Comparison of ENCODE assay signal across 1 cellular context in the genomic region with DNA sequence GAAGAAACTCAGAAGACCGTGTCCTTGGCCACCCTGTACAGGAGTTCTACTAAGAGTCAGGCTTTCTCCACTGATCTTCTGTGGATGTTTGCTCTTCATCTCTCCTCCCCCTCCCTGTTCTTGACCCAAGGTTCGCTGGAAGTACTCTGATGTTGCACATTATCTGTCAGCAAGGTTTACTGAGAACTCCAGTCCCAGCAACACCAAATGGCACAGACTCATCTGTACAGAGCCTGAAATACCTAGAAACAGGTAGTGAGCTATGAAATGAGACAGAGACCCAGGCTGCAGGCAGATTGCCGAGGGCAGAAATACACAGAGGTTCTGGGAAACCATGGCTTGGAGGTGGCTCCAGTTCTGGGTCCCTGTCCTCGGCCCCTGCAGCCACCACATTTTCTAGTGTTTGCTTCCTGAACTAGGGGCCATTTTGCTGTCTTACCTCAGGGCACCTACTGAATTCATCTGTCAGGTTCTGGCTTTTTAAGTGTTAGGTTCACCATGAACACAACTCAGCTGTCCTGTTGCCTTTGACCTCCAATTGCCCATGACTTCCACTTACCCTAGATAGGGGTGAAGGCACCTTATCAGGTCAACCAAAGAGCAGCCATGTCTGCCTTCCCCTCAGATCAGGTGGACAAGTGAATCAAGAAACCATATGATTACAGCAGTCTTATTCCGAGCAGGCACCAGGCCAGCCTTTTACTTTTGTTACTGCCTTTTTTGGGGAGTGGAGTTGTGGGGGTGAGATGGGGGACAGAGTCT.
TF ChIP-seq lines count a peak whose summit lies in the region.

No MANE protein-coding gene starts in this region.

TF ChIP-seq in K562, 482 proteins besides CTCF, POLR2A, EP300 and RAD21 (continued from another document):
- TF ChIP-seq, protein P1, sequence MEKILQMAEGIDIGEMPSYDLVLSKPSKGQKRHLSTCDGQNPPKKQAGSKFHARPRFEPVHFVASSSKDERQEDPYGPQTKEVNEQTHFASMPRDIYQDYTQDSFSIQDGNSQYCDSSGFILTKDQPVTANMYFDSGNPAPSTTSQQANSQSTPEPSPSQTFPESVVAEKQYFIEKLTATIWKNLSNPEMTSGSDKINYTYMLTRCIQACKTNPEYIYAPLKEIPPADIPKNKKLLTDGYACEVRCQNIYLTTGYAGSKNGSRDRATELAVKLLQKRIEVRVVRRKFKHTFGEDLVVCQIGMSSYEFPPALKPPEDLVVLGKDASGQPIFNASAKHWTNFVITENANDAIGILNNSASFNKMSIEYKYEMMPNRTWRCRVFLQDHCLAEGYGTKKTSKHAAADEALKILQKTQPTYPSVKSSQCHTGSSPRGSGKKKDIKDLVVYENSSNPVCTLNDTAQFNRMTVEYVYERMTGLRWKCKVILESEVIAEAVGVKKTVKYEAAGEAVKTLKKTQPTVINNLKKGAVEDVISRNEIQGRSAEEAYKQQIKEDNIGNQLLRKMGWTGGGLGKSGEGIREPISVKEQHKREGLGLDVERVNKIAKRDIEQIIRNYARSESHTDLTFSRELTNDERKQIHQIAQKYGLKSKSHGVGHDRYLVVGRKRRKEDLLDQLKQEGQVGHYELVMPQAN (IDR thresholded peaks at IDR 0.05; ENCODE audit: borderline replicate concordance) = no peak
- TF ChIP-seq ZNF41 (CRISPR knock-in tag; conservative IDR thresholded peaks at IDR 0.05) (no peak), YBX1 (IDR thresholded peaks at IDR 0.05) (no peak), ZNF175 (CRISPR knock-in tag; IDR thresholded peaks at IDR 0.05; ENCODE audit: low read depth) (peak; percentile 44; the same call in 1 of the 2 replicates), CBX1 (IDR thresholded peaks at IDR 0.05; ENCODE audit: low read depth) (no peak), ESRRB (CRISPR knock-in tag; IDR thresholded peaks at IDR 0.05; ENCODE audit: borderline replicate concordance) (no peak), PHB (CRISPR knock-in tag; IDR thresholded peaks at IDR 0.05) (no peak), EZH2 (IDR thresholded peaks at IDR 0.05; ENCODE audit: borderline replicate concordance, low read depth, low read length) (no peak), EP400 (IDR thresholded peaks at IDR 0.05) (no peak), ZNF436 (CRISPR knock-in tag; IDR thresholded peaks at IDR 0.05) (no peak), LCOR (CRISPR knock-in tag; IDR thresholded peaks at IDR 0.05) (no peak)
- TF ChIP-seq, protein P2, sequence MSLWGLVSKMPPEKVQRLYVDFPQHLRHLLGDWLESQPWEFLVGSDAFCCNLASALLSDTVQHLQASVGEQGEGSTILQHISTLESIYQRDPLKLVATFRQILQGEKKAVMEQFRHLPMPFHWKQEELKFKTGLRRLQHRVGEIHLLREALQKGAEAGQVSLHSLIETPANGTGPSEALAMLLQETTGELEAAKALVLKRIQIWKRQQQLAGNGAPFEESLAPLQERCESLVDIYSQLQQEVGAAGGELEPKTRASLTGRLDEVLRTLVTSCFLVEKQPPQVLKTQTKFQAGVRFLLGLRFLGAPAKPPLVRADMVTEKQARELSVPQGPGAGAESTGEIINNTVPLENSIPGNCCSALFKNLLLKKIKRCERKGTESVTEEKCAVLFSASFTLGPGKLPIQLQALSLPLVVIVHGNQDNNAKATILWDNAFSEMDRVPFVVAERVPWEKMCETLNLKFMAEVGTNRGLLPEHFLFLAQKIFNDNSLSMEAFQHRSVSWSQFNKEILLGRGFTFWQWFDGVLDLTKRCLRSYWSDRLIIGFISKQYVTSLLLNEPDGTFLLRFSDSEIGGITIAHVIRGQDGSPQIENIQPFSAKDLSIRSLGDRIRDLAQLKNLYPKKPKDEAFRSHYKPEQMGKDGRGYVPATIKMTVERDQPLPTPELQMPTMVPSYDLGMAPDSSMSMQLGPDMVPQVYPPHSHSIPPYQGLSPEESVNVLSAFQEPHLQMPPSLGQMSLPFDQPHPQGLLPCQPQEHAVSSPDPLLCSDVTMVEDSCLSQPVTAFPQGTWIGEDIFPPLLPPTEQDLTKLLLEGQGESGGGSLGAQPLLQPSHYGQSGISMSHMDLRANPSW (CRISPR knock-in tag; IDR thresholded peaks at IDR 0.05) = no peak
- TF ChIP-seq, protein P3, sequence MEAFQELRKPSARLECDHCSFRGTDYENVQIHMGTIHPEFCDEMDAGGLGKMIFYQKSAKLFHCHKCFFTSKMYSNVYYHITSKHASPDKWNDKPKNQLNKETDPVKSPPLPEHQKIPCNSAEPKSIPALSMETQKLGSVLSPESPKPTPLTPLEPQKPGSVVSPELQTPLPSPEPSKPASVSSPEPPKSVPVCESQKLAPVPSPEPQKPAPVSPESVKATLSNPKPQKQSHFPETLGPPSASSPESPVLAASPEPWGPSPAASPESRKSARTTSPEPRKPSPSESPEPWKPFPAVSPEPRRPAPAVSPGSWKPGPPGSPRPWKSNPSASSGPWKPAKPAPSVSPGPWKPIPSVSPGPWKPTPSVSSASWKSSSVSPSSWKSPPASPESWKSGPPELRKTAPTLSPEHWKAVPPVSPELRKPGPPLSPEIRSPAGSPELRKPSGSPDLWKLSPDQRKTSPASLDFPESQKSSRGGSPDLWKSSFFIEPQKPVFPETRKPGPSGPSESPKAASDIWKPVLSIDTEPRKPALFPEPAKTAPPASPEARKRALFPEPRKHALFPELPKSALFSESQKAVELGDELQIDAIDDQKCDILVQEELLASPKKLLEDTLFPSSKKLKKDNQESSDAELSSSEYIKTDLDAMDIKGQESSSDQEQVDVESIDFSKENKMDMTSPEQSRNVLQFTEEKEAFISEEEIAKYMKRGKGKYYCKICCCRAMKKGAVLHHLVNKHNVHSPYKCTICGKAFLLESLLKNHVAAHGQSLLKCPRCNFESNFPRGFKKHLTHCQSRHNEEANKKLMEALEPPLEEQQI (IDR thresholded peaks at IDR 0.05) = no peak
- TF ChIP-seq, protein P4, sequence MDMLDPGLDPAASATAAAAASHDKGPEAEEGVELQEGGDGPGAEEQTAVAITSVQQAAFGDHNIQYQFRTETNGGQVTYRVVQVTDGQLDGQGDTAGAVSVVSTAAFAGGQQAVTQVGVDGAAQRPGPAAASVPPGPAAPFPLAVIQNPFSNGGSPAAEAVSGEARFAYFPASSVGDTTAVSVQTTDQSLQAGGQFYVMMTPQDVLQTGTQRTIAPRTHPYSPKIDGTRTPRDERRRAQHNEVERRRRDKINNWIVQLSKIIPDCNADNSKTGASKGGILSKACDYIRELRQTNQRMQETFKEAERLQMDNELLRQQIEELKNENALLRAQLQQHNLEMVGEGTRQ (CRISPR knock-in tag; IDR thresholded peaks at IDR 0.05) = no peak
- TF ChIP-seq, protein P5, sequence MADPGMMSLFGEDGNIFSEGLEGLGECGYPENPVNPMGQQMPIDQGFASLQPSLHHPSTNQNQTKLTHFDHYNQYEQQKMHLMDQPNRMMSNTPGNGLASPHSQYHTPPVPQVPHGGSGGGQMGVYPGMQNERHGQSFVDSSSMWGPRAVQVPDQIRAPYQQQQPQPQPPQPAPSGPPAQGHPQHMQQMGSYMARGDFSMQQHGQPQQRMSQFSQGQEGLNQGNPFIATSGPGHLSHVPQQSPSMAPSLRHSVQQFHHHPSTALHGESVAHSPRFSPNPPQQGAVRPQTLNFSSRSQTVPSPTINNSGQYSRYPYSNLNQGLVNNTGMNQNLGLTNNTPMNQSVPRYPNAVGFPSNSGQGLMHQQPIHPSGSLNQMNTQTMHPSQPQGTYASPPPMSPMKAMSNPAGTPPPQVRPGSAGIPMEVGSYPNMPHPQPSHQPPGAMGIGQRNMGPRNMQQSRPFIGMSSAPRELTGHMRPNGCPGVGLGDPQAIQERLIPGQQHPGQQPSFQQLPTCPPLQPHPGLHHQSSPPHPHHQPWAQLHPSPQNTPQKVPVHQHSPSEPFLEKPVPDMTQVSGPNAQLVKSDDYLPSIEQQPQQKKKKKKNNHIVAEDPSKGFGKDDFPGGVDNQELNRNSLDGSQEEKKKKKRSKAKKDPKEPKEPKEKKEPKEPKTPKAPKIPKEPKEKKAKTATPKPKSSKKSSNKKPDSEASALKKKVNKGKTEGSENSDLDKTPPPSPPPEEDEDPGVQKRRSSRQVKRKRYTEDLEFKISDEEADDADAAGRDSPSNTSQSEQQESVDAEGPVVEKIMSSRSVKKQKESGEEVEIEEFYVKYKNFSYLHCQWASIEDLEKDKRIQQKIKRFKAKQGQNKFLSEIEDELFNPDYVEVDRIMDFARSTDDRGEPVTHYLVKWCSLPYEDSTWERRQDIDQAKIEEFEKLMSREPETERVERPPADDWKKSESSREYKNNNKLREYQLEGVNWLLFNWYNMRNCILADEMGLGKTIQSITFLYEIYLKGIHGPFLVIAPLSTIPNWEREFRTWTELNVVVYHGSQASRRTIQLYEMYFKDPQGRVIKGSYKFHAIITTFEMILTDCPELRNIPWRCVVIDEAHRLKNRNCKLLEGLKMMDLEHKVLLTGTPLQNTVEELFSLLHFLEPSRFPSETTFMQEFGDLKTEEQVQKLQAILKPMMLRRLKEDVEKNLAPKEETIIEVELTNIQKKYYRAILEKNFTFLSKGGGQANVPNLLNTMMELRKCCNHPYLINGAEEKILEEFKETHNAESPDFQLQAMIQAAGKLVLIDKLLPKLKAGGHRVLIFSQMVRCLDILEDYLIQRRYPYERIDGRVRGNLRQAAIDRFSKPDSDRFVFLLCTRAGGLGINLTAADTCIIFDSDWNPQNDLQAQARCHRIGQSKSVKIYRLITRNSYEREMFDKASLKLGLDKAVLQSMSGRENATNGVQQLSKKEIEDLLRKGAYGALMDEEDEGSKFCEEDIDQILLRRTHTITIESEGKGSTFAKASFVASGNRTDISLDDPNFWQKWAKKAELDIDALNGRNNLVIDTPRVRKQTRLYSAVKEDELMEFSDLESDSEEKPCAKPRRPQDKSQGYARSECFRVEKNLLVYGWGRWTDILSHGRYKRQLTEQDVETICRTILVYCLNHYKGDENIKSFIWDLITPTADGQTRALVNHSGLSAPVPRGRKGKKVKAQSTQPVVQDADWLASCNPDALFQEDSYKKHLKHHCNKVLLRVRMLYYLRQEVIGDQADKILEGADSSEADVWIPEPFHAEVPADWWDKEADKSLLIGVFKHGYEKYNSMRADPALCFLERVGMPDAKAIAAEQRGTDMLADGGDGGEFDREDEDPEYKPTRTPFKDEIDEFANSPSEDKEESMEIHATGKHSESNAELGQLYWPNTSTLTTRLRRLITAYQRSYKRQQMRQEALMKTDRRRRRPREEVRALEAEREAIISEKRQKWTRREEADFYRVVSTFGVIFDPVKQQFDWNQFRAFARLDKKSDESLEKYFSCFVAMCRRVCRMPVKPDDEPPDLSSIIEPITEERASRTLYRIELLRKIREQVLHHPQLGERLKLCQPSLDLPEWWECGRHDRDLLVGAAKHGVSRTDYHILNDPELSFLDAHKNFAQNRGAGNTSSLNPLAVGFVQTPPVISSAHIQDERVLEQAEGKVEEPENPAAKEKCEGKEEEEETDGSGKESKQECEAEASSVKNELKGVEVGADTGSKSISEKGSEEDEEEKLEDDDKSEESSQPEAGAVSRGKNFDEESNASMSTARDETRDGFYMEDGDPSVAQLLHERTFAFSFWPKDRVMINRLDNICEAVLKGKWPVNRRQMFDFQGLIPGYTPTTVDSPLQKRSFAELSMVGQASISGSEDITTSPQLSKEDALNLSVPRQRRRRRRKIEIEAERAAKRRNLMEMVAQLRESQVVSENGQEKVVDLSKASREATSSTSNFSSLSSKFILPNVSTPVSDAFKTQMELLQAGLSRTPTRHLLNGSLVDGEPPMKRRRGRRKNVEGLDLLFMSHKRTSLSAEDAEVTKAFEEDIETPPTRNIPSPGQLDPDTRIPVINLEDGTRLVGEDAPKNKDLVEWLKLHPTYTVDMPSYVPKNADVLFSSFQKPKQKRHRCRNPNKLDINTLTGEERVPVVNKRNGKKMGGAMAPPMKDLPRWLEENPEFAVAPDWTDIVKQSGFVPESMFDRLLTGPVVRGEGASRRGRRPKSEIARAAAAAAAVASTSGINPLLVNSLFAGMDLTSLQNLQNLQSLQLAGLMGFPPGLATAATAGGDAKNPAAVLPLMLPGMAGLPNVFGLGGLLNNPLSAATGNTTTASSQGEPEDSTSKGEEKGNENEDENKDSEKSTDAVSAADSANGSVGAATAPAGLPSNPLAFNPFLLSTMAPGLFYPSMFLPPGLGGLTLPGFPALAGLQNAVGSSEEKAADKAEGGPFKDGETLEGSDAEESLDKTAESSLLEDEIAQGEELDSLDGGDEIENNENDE (IDR thresholded peaks at IDR 0.05; ENCODE audit: low read depth, low read length) = no peak
- TF ChIP-seq, protein P6, sequence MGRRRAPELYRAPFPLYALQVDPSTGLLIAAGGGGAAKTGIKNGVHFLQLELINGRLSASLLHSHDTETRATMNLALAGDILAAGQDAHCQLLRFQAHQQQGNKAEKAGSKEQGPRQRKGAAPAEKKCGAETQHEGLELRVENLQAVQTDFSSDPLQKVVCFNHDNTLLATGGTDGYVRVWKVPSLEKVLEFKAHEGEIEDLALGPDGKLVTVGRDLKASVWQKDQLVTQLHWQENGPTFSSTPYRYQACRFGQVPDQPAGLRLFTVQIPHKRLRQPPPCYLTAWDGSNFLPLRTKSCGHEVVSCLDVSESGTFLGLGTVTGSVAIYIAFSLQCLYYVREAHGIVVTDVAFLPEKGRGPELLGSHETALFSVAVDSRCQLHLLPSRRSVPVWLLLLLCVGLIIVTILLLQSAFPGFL (CRISPR knock-in tag; IDR thresholded peaks at IDR 0.05) = no peak
TF ChIP-seq in K562: peak in this region for 22.
